ENCODE assay signal across 8 cellular contexts in genomic region chrX:56733459-56734046, GRCh38. TPM values are rescaled to one million over a fixed set of nuclear protein-coding genes. Genes with fewer than 3 reads are reported as not detected.
DNase-seq lines count a peak whose midpoint lies in the region; ATAC-seq and FAIRE-seq lines count a peak whose summit lies in the region.

No MANE protein-coding gene starts in this region.

- peaks cover 5% of the 10 kb centered on the region for H3K4me1 ChIP-seq in CD4-positive, CD25-positive, alpha-beta regulatory T cell (ENCODE audit: control insufficient read depth, insufficient read depth, low read length, poor library complexity, severe bottlenecking)

- H3K9me3 ChIP-seq in CD4-positive, CD25-positive, alpha-beta regulatory T cell (ENCODE audit: control insufficient read depth in 2 of 2, low read length in 2 of 2) = no peaks in the 10 kb centered on the region

- H3K36me3 ChIP-seq in CD4-positive, CD25-positive, alpha-beta regulatory T cell (ENCODE audit: control insufficient read depth, insufficient read depth, low read length) = no peaks in the 10 kb centered on the region

- peak overlapping the region in 1 of 3 donors; percentile 71 for H3K27ac Mint-ChIP-seq in CD4-positive, CD25-positive, alpha-beta regulatory T cell

- peak overlapping the region in 1 of 4 donors; percentile 16 for H3K4me3 Mint-ChIP-seq in CD4-positive, CD25-positive, alpha-beta regulatory T cell

- H3K9me3 Mint-ChIP-seq in CD4-positive, CD25-positive, alpha-beta regulatory T cell = no peaks in the 10 kb centered on the region

- peaks cover 9% of the 10 kb centered on the region for H3K36me3 Mint-ChIP-seq in CD4-positive, CD25-positive, alpha-beta regulatory T cell

- H3K27me3 ChIP-seq in CD4-positive, CD25-positive, alpha-beta regulatory T cell (ENCODE audit: control insufficient read depth, insufficient read depth, low read length) = no peaks in the 10 kb centered on the region

- peak; percentile 94 for FAIRE-seq in GM19239 (lab: Jason Lieb, UNC)

- ATAC-seq in CD4-positive, CD25-positive, alpha-beta regulatory T cell (ENCODE audit: low read depth in 2 of 2) = peak in 1 of 2 donors; percentile 61
- ATAC-seq in GM19328 (IDR thresholded peaks at IDR 0.05; ENCODE audit: unreplicated experiment) = no peak

- H3K4me3 ChIP-seq in CD4-positive, CD25-positive, alpha-beta regulatory T cell (ENCODE audit: low read depth, low read length) = no peak overlapping the region

- peak; percentile 50 to 69 (median 51) for DNase-seq in CD4-positive, CD25-positive, alpha-beta regulatory T cell
- DNase-seq in GM19239 (ENCODE audit: insufficient read length, low spot score) (no peak), NCI-H1105 treated with DMSO at 0.1 percent for 48 hours (lab: John Stamatoyannopoulos, UW) (peak; percentile 32), dermis microvascular lymphatic vessel endothelial cell (ENCODE audit: low read depth in 2 of 2) (peak; percentile 28 to 48), mucosa of gallbladder (ENCODE audit: low spot score) (peak; percentile 68), superior temporal gyrus (ENCODE audit: extremely low spot score) (peak; percentile 82)
- peak; percentile 52 to 68 for DNase-seq in activated CD4-positive, alpha-beta T cell treated with anti-CD3 and anti-CD28 coated beads for 4 hours

- H3K27ac ChIP-seq in CD4-positive, CD25-positive, alpha-beta regulatory T cell (ENCODE audit: insufficient read depth, low read length, poor library complexity, severe bottlenecking) = no peak overlapping the region

- H3K27me3 Mint-ChIP-seq in CD4-positive, CD25-positive, alpha-beta regulatory T cell = no peaks in the 10 kb centered on the region

- peaks cover 0 to 27% (median 20%) of the 10 kb centered on the region in 4 donors for H3K4me1 Mint-ChIP-seq in CD4-positive, CD25-positive, alpha-beta regulatory T cell

RNA-seq across cellular contexts. Expression of gene NBDY, which starts 4.5 kb away (rescaled TPM):
- total RNA-seq in CD4-positive, CD25-positive, alpha-beta regulatory T cell = 29.0 TPM
- polyA plus RNA-seq in CD4-positive, CD25-positive, alpha-beta regulatory T cell = 10 to 100 TPM; 47.3 to 61.5 (median 56.0) TPM
- total RNA-seq in dermis microvascular lymphatic vessel endothelial cell (4.6 and 6.7 TPM in 2 replicates), mucosa of gallbladder (61.4 TPM)
